ENCODE assay signal across 1 cellular context in the genomic region with DNA sequence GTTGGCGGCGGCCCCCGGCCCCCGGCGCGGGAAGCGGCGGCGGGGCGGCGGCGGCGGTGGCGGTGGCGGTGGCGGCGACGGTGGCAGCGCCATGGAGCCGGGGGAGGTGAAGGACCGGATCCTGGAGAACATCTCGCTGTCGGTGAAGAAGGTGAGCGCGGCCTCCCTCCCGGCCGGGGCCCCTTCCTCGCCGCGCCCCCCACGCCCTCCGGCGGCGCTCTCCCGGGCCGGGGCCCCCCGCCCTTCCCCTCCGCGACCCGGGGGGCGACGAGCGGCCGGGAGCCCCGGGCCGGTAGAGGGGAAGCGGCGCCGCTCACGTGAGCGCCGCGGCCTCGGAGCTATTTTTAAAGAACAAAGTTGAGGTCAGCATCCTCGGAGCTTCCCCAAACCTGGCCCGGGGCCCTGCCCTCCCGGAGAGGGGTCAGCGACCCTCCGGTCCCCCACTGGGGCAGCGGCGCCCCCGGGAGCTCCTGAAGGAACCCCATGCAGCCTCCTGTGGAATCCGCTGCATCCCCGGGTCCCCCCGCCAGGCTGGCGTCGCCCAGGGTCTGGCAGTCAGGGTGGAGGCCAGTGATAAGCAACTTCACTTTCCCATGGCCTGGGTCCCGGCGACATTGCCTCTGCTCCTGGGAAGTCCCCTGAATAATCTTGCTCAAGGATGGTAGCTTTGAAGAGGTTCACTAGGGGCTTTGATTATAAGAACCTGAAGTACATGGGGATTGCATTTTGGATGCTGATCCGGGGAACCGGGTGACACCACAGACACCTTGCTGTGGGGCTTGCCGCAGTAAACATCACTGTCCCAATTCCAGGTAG.
TF ChIP-seq lines count a peak whose summit lies in the region.

No MANE protein-coding gene starts in this region.

TF ChIP-seq in HEK293, 187 proteins besides CTCF, POLR2A, EP300 and RAD21 (continued from another document):
- TF ChIP-seq ZNF114 (tag by site-specific recombination; IDR thresholded peaks at IDR 0.05), result no peak
- TF ChIP-seq ZNF423 (tag by site-specific recombination; IDR thresholded peaks at IDR 0.05), result peak; percentile 64; the same call in 1 of the 2 replicates
- peak; percentile 88 for TF ChIP-seq GLIS2 (tag by site-specific recombination; IDR thresholded peaks at IDR 0.05)
- TF ChIP-seq, protein P1, sequence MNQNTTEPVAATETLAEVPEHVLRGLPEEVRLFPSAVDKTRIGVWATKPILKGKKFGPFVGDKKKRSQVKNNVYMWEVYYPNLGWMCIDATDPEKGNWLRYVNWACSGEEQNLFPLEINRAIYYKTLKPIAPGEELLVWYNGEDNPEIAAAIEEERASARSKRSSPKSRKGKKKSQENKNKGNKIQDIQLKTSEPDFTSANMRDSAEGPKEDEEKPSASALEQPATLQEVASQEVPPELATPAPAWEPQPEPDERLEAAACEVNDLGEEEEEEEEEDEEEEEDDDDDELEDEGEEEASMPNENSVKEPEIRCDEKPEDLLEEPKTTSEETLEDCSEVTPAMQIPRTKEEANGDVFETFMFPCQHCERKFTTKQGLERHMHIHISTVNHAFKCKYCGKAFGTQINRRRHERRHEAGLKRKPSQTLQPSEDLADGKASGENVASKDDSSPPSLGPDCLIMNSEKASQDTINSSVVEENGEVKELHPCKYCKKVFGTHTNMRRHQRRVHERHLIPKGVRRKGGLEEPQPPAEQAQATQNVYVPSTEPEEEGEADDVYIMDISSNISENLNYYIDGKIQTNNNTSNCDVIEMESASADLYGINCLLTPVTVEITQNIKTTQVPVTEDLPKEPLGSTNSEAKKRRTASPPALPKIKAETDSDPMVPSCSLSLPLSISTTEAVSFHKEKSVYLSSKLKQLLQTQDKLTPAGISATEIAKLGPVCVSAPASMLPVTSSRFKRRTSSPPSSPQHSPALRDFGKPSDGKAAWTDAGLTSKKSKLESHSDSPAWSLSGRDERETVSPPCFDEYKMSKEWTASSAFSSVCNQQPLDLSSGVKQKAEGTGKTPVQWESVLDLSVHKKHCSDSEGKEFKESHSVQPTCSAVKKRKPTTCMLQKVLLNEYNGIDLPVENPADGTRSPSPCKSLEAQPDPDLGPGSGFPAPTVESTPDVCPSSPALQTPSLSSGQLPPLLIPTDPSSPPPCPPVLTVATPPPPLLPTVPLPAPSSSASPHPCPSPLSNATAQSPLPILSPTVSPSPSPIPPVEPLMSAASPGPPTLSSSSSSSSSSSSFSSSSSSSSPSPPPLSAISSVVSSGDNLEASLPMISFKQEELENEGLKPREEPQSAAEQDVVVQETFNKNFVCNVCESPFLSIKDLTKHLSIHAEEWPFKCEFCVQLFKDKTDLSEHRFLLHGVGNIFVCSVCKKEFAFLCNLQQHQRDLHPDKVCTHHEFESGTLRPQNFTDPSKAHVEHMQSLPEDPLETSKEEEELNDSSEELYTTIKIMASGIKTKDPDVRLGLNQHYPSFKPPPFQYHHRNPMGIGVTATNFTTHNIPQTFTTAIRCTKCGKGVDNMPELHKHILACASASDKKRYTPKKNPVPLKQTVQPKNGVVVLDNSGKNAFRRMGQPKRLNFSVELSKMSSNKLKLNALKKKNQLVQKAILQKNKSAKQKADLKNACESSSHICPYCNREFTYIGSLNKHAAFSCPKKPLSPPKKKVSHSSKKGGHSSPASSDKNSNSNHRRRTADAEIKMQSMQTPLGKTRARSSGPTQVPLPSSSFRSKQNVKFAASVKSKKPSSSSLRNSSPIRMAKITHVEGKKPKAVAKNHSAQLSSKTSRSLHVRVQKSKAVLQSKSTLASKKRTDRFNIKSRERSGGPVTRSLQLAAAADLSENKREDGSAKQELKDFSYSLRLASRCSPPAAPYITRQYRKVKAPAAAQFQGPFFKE (tag by site-specific recombination; IDR thresholded peaks at IDR 0.05; ENCODE audit: borderline replicate concordance), result no peak
- TF ChIP-seq ZNF560 (tag by site-specific recombination; IDR thresholded peaks at IDR 0.05; ENCODE audit: borderline replicate concordance), result no peak
- no peak for TF ChIP-seq ZNF626 (tag by site-specific recombination; IDR thresholded peaks at IDR 0.05)
- peak; percentile 62 for TF ChIP-seq ZNF335 (tag by site-specific recombination; conservative IDR thresholded peaks at IDR 0.05)
- TF ChIP-seq OVOL3 (tag by site-specific recombination; IDR thresholded peaks at IDR 0.05), result no peak
- TF ChIP-seq ZBTB20 (tag by site-specific recombination; IDR thresholded peaks at IDR 0.05), result peak; percentile 93
- no peak for TF ChIP-seq KLF16 (tag by site-specific recombination; IDR thresholded peaks at IDR 0.05)
- no peak for TF ChIP-seq ZNF132 (tag by site-specific recombination; IDR thresholded peaks at IDR 0.05; ENCODE audit: borderline replicate concordance)
- no peak for TF ChIP-seq ZNF19 (tag by site-specific recombination; IDR thresholded peaks at IDR 0.05; ENCODE audit: low read depth)
- TF ChIP-seq, protein P2, sequence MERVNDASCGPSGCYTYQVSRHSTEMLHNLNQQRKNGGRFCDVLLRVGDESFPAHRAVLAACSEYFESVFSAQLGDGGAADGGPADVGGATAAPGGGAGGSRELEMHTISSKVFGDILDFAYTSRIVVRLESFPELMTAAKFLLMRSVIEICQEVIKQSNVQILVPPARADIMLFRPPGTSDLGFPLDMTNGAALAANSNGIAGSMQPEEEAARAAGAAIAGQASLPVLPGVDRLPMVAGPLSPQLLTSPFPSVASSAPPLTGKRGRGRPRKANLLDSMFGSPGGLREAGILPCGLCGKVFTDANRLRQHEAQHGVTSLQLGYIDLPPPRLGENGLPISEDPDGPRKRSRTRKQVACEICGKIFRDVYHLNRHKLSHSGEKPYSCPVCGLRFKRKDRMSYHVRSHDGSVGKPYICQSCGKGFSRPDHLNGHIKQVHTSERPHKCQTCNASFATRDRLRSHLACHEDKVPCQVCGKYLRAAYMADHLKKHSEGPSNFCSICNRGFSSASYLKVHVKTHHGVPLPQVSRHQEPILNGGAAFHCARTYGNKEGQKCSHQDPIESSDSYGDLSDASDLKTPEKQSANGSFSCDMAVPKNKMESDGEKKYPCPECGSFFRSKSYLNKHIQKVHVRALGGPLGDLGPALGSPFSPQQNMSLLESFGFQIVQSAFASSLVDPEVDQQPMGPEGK (tag by site-specific recombination; IDR thresholded peaks at IDR 0.05), result peak; percentile 67
- no peak for TF ChIP-seq ZNF138 (tag by site-specific recombination; IDR thresholded peaks at IDR 0.05; ENCODE audit: borderline replicate concordance)
- peak; percentile 99 for TF ChIP-seq GLIS1 (tag by site-specific recombination; IDR thresholded peaks at IDR 0.05)
- TF ChIP-seq ZSCAN16 (tag by site-specific recombination; IDR thresholded peaks at IDR 0.05), result no peak
- TF ChIP-seq ZNF366 (tag by site-specific recombination; conservative IDR thresholded peaks at IDR 0.05), result no peak
- TF ChIP-seq ZNF548 (tag by site-specific recombination; IDR thresholded peaks at IDR 0.05), result no peak
- TF ChIP-seq, protein P3, sequence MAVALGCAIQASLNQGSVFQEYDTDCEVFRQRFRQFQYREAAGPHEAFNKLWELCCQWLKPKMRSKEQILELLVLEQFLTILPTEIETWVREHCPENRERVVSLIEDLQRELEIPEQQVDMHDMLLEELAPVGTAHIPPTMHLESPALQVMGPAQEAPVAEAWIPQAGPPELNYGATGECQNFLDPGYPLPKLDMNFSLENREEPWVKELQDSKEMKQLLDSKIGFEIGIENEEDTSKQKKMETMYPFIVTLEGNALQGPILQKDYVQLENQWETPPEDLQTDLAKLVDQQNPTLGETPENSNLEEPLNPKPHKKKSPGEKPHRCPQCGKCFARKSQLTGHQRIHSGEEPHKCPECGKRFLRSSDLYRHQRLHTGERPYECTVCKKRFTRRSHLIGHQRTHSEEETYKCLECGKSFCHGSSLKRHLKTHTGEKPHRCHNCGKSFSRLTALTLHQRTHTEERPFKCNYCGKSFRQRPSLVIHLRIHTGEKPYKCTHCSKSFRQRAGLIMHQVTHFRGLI (tag by site-specific recombination; IDR thresholded peaks at IDR 0.05), result no peak
- no peak for TF ChIP-seq ZNF629 (tag by site-specific recombination; IDR thresholded peaks at IDR 0.05)
- no peak for TF ChIP-seq ZNF169 (tag by site-specific recombination; IDR thresholded peaks at IDR 0.05)
- no peak for TF ChIP-seq HOXA7 (CRISPR knock-in tag; IDR thresholded peaks at IDR 0.05; ENCODE audit: borderline replicate concordance)
- no peak for TF ChIP-seq GLI4 (tag by site-specific recombination; IDR thresholded peaks at IDR 0.05)
- no peak for TF ChIP-seq ZNF521 (tag by site-specific recombination; IDR thresholded peaks at IDR 0.05)
